8 cellular contexts compared by ENCODE assay signal in the genomic region with DNA sequence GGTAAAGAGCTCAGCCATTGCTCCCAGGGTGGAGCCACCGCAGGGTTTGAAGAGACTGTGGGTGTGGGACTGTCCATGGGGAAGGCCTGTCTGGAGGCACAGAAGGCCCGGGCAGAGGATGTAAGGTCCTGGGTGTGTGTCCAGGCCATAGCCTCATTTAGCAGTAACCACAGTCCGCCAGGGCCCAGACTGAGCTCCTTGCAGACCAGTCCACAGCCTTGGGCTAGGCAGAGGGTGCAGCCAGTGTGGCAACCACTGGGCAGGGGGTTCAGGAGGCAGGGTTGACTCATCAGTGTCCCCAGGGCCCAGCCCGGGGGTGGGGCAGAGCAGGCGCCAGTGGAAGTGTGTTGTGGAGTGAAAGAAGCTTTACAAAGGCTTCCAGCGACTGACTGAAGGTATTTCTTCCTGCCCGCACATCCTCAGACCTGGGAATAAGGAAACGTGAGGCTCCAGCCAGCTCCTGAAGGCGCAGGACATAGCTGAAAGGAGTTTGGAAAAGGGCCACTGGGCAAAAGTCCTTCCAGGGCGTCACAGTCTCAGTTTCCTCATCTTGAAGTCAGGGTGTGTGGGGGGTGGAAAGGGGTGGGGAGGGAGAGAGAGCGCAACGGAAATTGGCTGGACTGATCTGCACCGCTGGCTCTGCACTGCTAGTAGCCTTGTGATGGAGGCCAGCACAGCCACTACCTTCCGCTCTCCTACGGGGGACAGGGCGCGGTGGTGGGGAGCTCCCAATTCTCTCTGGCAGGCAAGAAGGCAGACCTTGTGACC. TPM values are rescaled to one million over a fixed set of nuclear protein-coding genes. Genes with fewer than 3 reads are reported as not detected.
A peak's percentile ranks its signal among the peaks of the same experiment; 100 is the strongest.
DNase-seq lines count a peak whose midpoint lies in the region; ATAC-seq and TF ChIP-seq lines count a peak whose summit lies in the region.

No MANE protein-coding gene starts in this region.

- peak overlapping the region; percentile 98 to 100 for H3K27ac Mint-ChIP-seq in effector memory CD8-positive, alpha-beta T cell

- H3K27me3 ChIP-seq in upper lobe of right lung, result no peaks in the 10 kb centered on the region

- H3K36me3 Mint-ChIP-seq in effector memory CD8-positive, alpha-beta T cell (ENCODE audit: insufficient read depth), result peaks cover 32% of the 10 kb centered on the region

- WGBS in mesodermal cell (ENCODE audit: insufficient coverage in 2 of 2), 2 experiments, result 83% methylated on average over 14 to 16 of the region's 17 CpGs

- peaks cover 0 to 6% of the 10 kb centered on the region in 2 donors for H3K27me3 Mint-ChIP-seq in effector memory CD8-positive, alpha-beta T cell

- H3K4me3 ChIP-seq in HFF-Myc (replicated peaks; ENCODE audit: low read depth, low read length) (peak overlapping the region; percentile 67), mesodermal cell (ENCODE audit: extremely low read depth, insufficient read depth, low read length, poor library complexity, severe bottlenecking) (peak overlapping the region; percentile 87), upper lobe of right lung (peak overlapping the region; percentile 81)

- peaks cover 41 to 45% of the 10 kb centered on the region in 2 donors for H3K4me1 Mint-ChIP-seq in effector memory CD8-positive, alpha-beta T cell (ENCODE audit: low read depth in 2 of 2)

- H3K4me1 ChIP-seq in mesodermal cell (ENCODE audit: control insufficient read depth, insufficient read depth, low read length, poor library complexity, severe bottlenecking) (peaks cover 11% of the 10 kb centered on the region), upper lobe of right lung (peaks cover 3% of the 10 kb centered on the region)

- ATAC-seq in SK-N-SH treated with all-trans-retinoic acid at 6 μM for 48 hours (peak; percentile 37), upper lobe of right lung (peak; percentile 56), GM21423 (IDR thresholded peaks at IDR 0.05; ENCODE audit: unreplicated experiment) (no peak), GM19397 (IDR thresholded peaks at IDR 0.05; ENCODE audit: unreplicated experiment) (no peak)
- no peak for ATAC-seq in effector memory CD8-positive, alpha-beta T cell (replicated peaks)

- peak overlapping the region; percentile 85 to 94 for H3K4me3 Mint-ChIP-seq in effector memory CD8-positive, alpha-beta T cell

- intact Hi-C loops in upper lobe of right lung (cut with DNase I), result no loop called here

- H3K27ac ChIP-seq in mesodermal cell (ENCODE audit: low read depth, low read length, severe bottlenecking) (peak overlapping the region; percentile 83), upper lobe of right lung (peak overlapping the region; percentile 87)

- DNase-seq in ELF-1 (ENCODE audit: low read depth, low spot score) (peak; percentile 60), HFF-Myc (ENCODE audit: extremely low read depth, low read depth) (no peak), upper lobe of right lung (peak; percentile 73)
- DNase-seq in effector memory CD8-positive, alpha-beta T cell, result peak in 1 of 3 experiments; percentile 12

- no peaks in the 10 kb centered on the region for H3K36me3 ChIP-seq in mesodermal cell (ENCODE audit: control insufficient read depth, insufficient read depth, low read length)
- H3K36me3 ChIP-seq in upper lobe of right lung, result no peaks in the 10 kb centered on the region

- H3K9me3 ChIP-seq in mesodermal cell (ENCODE audit: control insufficient read depth, low read length) (no peaks in the 10 kb centered on the region), upper lobe of right lung (no peaks in the 10 kb centered on the region)

- TF ChIP-seq CTCF in HFF-Myc (IDR thresholded peaks at IDR 0.05; ENCODE audit: low read depth, low read length, missing control alignments) (no peak), upper lobe of right lung (IDR thresholded peaks at IDR 0.05) (no peak)

- no peaks in the 10 kb centered on the region for H3K9me3 Mint-ChIP-seq in effector memory CD8-positive, alpha-beta T cell

TF ChIP-seq in SK-N-SH treated with all-trans-retinoic acid at 6 μM for 48 hours, 23 proteins besides CTCF, POLR2A, EP300 and RAD21:
- TF ChIP-seq, protein P1, sequence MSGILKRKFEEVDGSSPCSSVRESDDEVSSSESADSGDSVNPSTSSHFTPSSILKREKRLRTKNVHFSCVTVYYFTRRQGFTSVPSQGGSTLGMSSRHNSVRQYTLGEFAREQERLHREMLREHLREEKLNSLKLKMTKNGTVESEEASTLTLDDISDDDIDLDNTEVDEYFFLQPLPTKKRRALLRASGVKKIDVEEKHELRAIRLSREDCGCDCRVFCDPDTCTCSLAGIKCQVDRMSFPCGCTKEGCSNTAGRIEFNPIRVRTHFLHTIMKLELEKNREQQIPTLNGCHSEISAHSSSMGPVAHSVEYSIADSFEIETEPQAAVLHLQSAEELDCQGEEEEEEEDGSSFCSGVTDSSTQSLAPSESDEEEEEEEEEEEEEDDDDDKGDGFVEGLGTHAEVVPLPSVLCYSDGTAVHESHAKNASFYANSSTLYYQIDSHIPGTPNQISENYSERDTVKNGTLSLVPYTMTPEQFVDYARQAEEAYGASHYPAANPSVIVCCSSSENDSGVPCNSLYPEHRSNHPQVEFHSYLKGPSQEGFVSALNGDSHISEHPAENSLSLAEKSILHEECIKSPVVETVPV (CRISPR knock-in tag; IDR thresholded peaks at IDR 0.05), result no peak
- TF ChIP-seq CSDC2 (CRISPR knock-in tag; IDR thresholded peaks at IDR 0.05) (no peak), GLIS3 (CRISPR knock-in tag; IDR thresholded peaks at IDR 0.05) (no peak), PPARA (CRISPR knock-in tag; IDR thresholded peaks at IDR 0.05; ENCODE audit: borderline replicate concordance) (no peak), ZC3H10 (CRISPR knock-in tag; IDR thresholded peaks at IDR 0.05) (no peak), TOX (CRISPR knock-in tag; IDR thresholded peaks at IDR 0.05; ENCODE audit: borderline replicate concordance) (no peak), OSR1 (CRISPR knock-in tag; IDR thresholded peaks at IDR 0.05) (no peak), SNAI2 (CRISPR knock-in tag; IDR thresholded peaks at IDR 0.05) (no peak), ISL1 (CRISPR knock-in tag; IDR thresholded peaks at IDR 0.05) (no peak), ARNTL (CRISPR knock-in tag; IDR thresholded peaks at IDR 0.05; ENCODE audit: borderline replicate concordance, low read depth) (no peak), ZFP30 (CRISPR knock-in tag; IDR thresholded peaks at IDR 0.05) (no peak), TCF4 (CRISPR knock-in tag; IDR thresholded peaks at IDR 0.05; ENCODE audit: borderline replicate concordance) (no peak), BACH2 (CRISPR knock-in tag; IDR thresholded peaks at IDR 0.05; ENCODE audit: borderline replicate concordance) (no peak), ESRRG (CRISPR knock-in tag; IDR thresholded peaks at IDR 0.05) (no peak)
- TF ChIP-seq, protein P2, sequence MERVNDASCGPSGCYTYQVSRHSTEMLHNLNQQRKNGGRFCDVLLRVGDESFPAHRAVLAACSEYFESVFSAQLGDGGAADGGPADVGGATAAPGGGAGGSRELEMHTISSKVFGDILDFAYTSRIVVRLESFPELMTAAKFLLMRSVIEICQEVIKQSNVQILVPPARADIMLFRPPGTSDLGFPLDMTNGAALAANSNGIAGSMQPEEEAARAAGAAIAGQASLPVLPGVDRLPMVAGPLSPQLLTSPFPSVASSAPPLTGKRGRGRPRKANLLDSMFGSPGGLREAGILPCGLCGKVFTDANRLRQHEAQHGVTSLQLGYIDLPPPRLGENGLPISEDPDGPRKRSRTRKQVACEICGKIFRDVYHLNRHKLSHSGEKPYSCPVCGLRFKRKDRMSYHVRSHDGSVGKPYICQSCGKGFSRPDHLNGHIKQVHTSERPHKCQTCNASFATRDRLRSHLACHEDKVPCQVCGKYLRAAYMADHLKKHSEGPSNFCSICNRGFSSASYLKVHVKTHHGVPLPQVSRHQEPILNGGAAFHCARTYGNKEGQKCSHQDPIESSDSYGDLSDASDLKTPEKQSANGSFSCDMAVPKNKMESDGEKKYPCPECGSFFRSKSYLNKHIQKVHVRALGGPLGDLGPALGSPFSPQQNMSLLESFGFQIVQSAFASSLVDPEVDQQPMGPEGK (CRISPR knock-in tag; IDR thresholded peaks at IDR 0.05; ENCODE audit: borderline replicate concordance), result no peak
- TF ChIP-seq, protein P3, sequence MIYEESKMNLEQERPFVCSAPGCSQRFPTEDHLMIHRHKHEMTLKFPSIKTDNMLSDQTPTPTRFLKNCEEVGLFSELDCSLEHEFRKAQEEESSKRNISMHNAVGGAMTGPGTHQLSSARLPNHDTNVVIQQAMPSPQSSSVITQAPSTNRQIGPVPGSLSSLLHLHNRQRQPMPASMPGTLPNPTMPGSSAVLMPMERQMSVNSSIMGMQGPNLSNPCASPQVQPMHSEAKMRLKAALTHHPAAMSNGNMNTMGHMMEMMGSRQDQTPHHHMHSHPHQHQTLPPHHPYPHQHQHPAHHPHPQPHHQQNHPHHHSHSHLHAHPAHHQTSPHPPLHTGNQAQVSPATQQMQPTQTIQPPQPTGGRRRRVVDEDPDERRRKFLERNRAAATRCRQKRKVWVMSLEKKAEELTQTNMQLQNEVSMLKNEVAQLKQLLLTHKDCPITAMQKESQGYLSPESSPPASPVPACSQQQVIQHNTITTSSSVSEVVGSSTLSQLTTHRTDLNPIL (CRISPR knock-in tag; IDR thresholded peaks at IDR 0.05; ENCODE audit: low read depth), result no peak
- TF ChIP-seq, protein P4, sequence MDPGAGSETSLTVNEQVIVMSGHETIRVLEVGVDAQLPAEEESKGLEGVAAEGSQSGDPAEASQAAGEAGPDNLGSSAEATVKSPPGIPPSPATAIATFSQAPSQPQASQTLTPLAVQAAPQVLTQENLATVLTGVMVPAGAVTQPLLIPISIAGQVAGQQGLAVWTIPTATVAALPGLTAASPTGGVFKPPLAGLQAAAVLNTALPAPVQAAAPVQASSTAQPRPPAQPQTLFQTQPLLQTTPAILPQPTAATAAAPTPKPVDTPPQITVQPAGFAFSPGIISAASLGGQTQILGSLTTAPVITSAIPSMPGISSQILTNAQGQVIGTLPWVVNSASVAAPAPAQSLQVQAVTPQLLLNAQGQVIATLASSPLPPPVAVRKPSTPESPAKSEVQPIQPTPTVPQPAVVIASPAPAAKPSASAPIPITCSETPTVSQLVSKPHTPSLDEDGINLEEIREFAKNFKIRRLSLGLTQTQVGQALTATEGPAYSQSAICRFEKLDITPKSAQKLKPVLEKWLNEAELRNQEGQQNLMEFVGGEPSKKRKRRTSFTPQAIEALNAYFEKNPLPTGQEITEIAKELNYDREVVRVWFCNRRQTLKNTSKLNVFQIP (CRISPR knock-in tag; IDR thresholded peaks at IDR 0.05; ENCODE audit: borderline replicate concordance, low read depth), result no peak

RNA-seq across cellular contexts. Expression of gene WNT11, which starts 27.8 kb away (rescaled TPM):
- 11.6 TPM for polyA plus RNA-seq in mesodermal cell (2013, experiment 1 of 2)
- polyA plus RNA-seq in mesodermal cell (2013, experiment 2 of 2), result 11.3 TPM
- 8.7 TPM for total RNA-seq in upper lobe of right lung

Comparison
In these comparisons a context has a peak if more than half of its experiments do, and no peak if none do; other contexts are left out.
1. ATAC-seq: peak in SK-N-SH treated with all-trans-retinoic acid at 6 μM for 48 hours (single experiment) and upper lobe of right lung (single experiment); none in effector memory CD8-positive, alpha-beta T cell (single experiment), GM21423 (single experiment) and GM19397 (single experiment).
2. Peak in every context shown above with its lines, with median percentiles within 50 percentile points of each other: H3K4me3 ChIP-seq.